In the genomic region with DNA sequence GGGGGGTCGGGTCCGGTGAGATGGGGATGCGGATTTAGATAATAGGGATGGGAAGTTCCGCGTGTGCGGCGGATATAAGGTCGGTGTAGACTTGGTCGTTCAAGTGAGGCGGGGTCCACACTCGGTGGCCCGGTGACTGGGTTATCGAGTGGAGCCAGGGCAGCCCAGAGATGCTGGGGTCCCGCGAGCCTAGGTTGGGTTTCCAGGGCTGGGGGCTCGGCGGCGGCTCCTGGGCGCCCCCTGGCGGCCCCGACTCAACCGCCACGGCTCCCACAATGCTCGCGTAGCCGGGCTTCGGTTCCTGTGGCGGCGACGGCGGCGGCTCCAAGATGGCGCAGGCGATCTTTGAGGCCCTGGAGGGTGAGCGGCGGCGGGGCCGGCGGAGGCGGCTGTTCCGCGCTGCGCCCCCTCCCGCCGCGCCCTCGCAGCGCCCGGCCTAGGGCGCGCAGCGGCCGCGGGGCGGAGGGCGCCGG, we compare ENCODE assay signal across 8 cellular contexts. TPM values are rescaled to one million over a fixed set of nuclear protein-coding genes. Genes with fewer than 3 reads are reported as not detected.
A peak's percentile ranks its signal among the peaks of the same experiment; 100 is the strongest.
DNase-seq lines count a peak whose midpoint lies in the region; ATAC-seq and TF ChIP-seq lines count a peak whose summit lies in the region.

A gene (plus strand): TSS at position 304 of the 473 bp plus-strand sequence. CDS start 26 bp downstream, at position 330.

- TF ChIP-seq EP300 in sigmoid colon (IDR thresholded peaks at IDR 0.05) = no peak

- no peaks in the 10 kb centered on the region for H3K27me3 ChIP-seq in sigmoid colon

- H3K27ac ChIP-seq in sigmoid colon = peak within 1 kb of the TSS; percentile 88 to 92 (median 91)

- WGBS in sigmoid colon, 2 donors = 3 to 6% methylated on average over 57 of the region's 57 CpGs

- peaks cover 0 to 29% (median 27%) of the 10 kb centered on the region in 4 donors for H3K4me1 ChIP-seq in sigmoid colon

- intact Hi-C loops in sigmoid colon (cut with DNase I) = loop anchor here (2.0 to 10.0 kb wide), 3 partner anchors 44 to 287 kb away; a partner anchor contains a TSS

- peaks cover 2 to 7% (median 6%) of the 10 kb centered on the region in 4 donors for H3K9me3 ChIP-seq in sigmoid colon

- peak; percentile 74 for ATAC-seq in HG02623 (IDR thresholded peaks at IDR 0.05; ENCODE audit: unreplicated experiment)

- H3K36me3 ChIP-seq in sigmoid colon = no peaks in the 10 kb centered on the region

- DNase-seq in NCI-H1048 (lab: John Stamatoyannopoulos, UW) = peak; percentile 77
- DNase-seq in SW 1271 (lab: John Stamatoyannopoulos, UW) = peak; percentile 97 to 99
- peak; percentile 72 for DNase-seq in activated naive CD8-positive, alpha-beta T cell treated with anti-CD3 and anti-CD28 coated beads, Interleukin-2, amount 50 U/mL, for 16 hours (ENCODE audit: low read depth, low spot score)
- DNase-seq in hippocampal formation (lab: John Stamatoyannopoulos, UW) = peak; percentile 93 to 96
- peak; percentile 93 for DNase-seq in sigmoid colon
- no peak for DNase-seq in globus pallidus (ENCODE audit: low spot score)

- H3K4me3 ChIP-seq in sigmoid colon = peak within 1 kb of the TSS; percentile 44 to 76 (median 64)

- no peak for TF ChIP-seq POLR2A in sigmoid colon (IDR thresholded peaks at IDR 0.05)

- TF ChIP-seq CTCF in GM12873 (IDR thresholded peaks at IDR 0.05; ENCODE audit: insufficient read depth, low read depth, low read length, missing control alignments) (peak; percentile 78), sigmoid colon (IDR thresholded peaks at IDR 0.05) (peak; percentile 78 to 91 (median 84))

RNA-seq across cellular contexts. Expression of the gene that starts here (rescaled TPM):
- total RNA-seq in sigmoid colon = 1 to 10 TPM; 1.2 to 2.5 (median 1.7) TPM
- polyA plus RNA-seq in sigmoid colon = 1 to 10 TPM; 3.0 to 7.9 (median 5.5) TPM
